ENCODE assay signal across 11 cellular contexts in the genomic region with DNA sequence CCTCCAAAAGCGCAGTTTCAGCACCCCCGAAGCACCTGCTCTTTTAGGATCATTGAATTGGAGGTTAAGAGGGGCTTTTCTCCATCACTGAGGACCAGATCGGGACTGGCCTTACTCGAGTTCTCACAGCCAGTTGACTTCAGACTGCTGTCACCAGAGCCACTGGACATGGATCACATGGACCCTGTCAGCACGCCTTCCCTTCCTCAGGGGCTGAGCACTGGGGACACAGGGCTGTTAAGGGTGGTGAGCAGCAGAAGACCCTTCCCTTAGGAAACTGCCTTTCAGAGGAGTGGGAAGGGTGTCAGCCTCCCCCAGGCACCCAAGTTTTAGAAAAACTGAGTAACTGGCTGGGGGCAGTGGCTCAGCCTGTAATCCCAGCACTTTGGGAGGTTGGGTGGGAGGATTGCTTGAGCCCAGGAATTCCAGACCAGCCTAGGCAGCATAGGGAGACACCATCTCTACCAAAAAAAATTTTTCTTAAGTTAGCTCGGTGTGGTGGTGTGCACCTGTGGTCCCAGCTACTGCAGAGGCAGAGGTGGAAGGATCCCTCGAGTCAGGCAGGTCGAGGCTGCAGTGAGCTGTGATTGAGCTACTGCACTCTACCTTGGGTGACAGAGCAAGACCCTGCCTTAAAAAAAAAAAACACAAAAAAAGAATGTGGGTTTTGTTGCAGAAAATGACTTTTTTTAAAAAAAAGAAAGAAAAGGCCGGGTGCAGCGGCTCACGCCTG. TPM values are rescaled to one million over a fixed set of nuclear protein-coding genes. Genes with fewer than 3 reads are reported as not detected.
DNase-seq lines count a peak whose midpoint lies in the region; ATAC-seq and TF ChIP-seq lines count a peak whose summit lies in the region.
"Had no signal": no experiment of that assay in that cellular context is flagged by ENCODE, and none has a peak within 500 bp of the region (broad histone marks: within the 10 kb centered on the region; RNA-seq: fewer than 3 reads in every experiment).

No MANE protein-coding gene starts in this region.

- H3K4me3 Mint-ChIP-seq in stimulated activated naive CD8-positive, alpha-beta T cell treated with anti-CD3 and anti-CD28 coated beads, Interleukin-15, Interleukin-2, amounts not matched to agents 100 ng/mL and 50 ng/mL, for 24 hours: no peak overlapping the region
- peak overlapping the region in 1 of 2 donors; percentile 9 for H3K4me3 Mint-ChIP-seq in stimulated activated naive CD8-positive, alpha-beta T cell treated with anti-CD3 and anti-CD28 coated beads, Interleukin-15, amount 100 ng/mL, for 72 hours
- H3K4me3 Mint-ChIP-seq in neural crest cell: peak overlapping the region; percentile 41

- peaks cover 3% of the 10 kb centered on the region for H3K36me3 Mint-ChIP-seq in stimulated activated naive CD8-positive, alpha-beta T cell treated with anti-CD3 and anti-CD28 coated beads, Interleukin-15, Interleukin-2, amounts not matched to agents 100 ng/mL and 50 ng/mL, for 24 hours (ENCODE audit: low read depth)
- H3K36me3 Mint-ChIP-seq in neural crest cell (ENCODE audit: low read depth): no peaks in the 10 kb centered on the region

- DNase-seq in stimulated activated naive CD8-positive, alpha-beta T cell treated with anti-CD3 and anti-CD28 coated beads, Interleukin-15, amount 100 ng/mL, for 72 hours: no peak
- no peak for DNase-seq in caudate nucleus (lab: John Stamatoyannopoulos, UW)
- DNase-seq in neural crest cell (ENCODE audit: low read depth, low spot score): no peak
- DNase-seq in H4 (ENCODE audit: low spot score): no peak
- DNase-seq in activated CD4-positive, alpha-beta T cell treated with anti-CD3 and anti-CD28 coated beads, Interleukin-2, amount 50 U/mL, for 1 hour: no peak
- DNase-seq in dedifferentiated amniotic fluid mesenchymal stem cell (ENCODE audit: extremely low spot score): no peak
- DNase-seq: HFFc6, pancreas had no signal

- H3K4me1 Mint-ChIP-seq in stimulated activated naive CD8-positive, alpha-beta T cell treated with anti-CD3 and anti-CD28 coated beads, Interleukin-15, Interleukin-2, amounts not matched to agents 100 ng/mL and 50 ng/mL, for 24 hours (ENCODE audit: low read depth): peaks cover 71% of the 10 kb centered on the region
- peaks cover 70% of the 10 kb centered on the region for H3K4me1 Mint-ChIP-seq in stimulated activated naive CD8-positive, alpha-beta T cell treated with anti-CD3 and anti-CD28 coated beads, Interleukin-15, amount 100 ng/mL, for 72 hours
- H3K4me1 Mint-ChIP-seq in neural crest cell: peaks cover 39% of the 10 kb centered on the region

- peak overlapping the region; percentile 18 for H3K27ac ChIP-seq in caudate nucleus (ENCODE audit: low read depth, low read length)

- no peaks in the 10 kb centered on the region for H3K9me3 Mint-ChIP-seq in stimulated activated naive CD8-positive, alpha-beta T cell treated with anti-CD3 and anti-CD28 coated beads, Interleukin-15, Interleukin-2, amounts not matched to agents 100 ng/mL and 50 ng/mL, for 24 hours
- no peaks in the 10 kb centered on the region for H3K9me3 Mint-ChIP-seq in stimulated activated naive CD8-positive, alpha-beta T cell treated with anti-CD3 and anti-CD28 coated beads, Interleukin-15, amount 100 ng/mL, for 72 hours
- H3K9me3 Mint-ChIP-seq in neural crest cell: no peaks in the 10 kb centered on the region
- H3K9me3 Mint-ChIP-seq: HFFc6 had no signal

- ATAC-seq in stimulated activated naive CD8-positive, alpha-beta T cell treated with anti-CD3 and anti-CD28 coated beads, Interleukin-15, amount 100 ng/mL, for 72 hours: no peak
- ATAC-seq in HG02885 (IDR thresholded peaks at IDR 0.05; ENCODE audit: poor library complexity, unreplicated experiment): no peak

- no peaks in the 10 kb centered on the region for H3K27me3 Mint-ChIP-seq in stimulated activated naive CD8-positive, alpha-beta T cell treated with anti-CD3 and anti-CD28 coated beads, Interleukin-15, Interleukin-2, amounts not matched to agents 100 ng/mL and 50 ng/mL, for 24 hours
- no peaks in the 10 kb centered on the region for H3K27me3 Mint-ChIP-seq in stimulated activated naive CD8-positive, alpha-beta T cell treated with anti-CD3 and anti-CD28 coated beads, Interleukin-15, amount 100 ng/mL, for 72 hours
- H3K27me3 Mint-ChIP-seq in neural crest cell (ENCODE audit: low read depth): peaks cover 19% of the 10 kb centered on the region

- no peak for TF ChIP-seq CTCF in neural crest cell (conservative IDR thresholded peaks at IDR 0.05)

- H3K27ac Mint-ChIP-seq in stimulated activated naive CD8-positive, alpha-beta T cell treated with anti-CD3 and anti-CD28 coated beads, Interleukin-15, Interleukin-2, amounts not matched to agents 100 ng/mL and 50 ng/mL, for 24 hours: peak overlapping the region; percentile 45
- H3K27ac Mint-ChIP-seq in stimulated activated naive CD8-positive, alpha-beta T cell treated with anti-CD3 and anti-CD28 coated beads, Interleukin-15, amount 100 ng/mL, for 72 hours: no peak overlapping the region
- H3K27ac Mint-ChIP-seq in neural crest cell (ENCODE audit: unreplicated experiment): no peak overlapping the region
- H3K27ac Mint-ChIP-seq: HFFc6 had no signal

RNA-seq across cellular contexts. Expression of a gene that starts 0.6 kb away (rescaled TPM):
- total RNA-seq in neural crest cell: not detected in 2 replicates
- total RNA-seq in H4 (2014; rRNA removed; shearing (Covaris generic)): not detected in 2 replicates
- total RNA-seq: astrocyte, HFFc6 had no signal

RNA-seq across cellular contexts. Expression of a gene that starts 31.6 kb away (rescaled TPM):
- 50.1 and 54.8 TPM in 2 replicates for total RNA-seq in neural crest cell
- 2.0 and 3.6 TPM in 2 replicates for total RNA-seq in H4 (2014; rRNA removed; shearing (Covaris generic))

RNA-seq across cellular contexts. Expression of a gene that starts 36.4 kb away (rescaled TPM):
- 15.2 and 16.6 TPM in 2 replicates for total RNA-seq in neural crest cell
- 257 and 342 TPM in 2 replicates for total RNA-seq in H4 (2014; rRNA removed; shearing (Covaris generic))

Comparison
In these comparisons a context has a peak if more than half of its experiments do, and no peak if none do; other contexts are left out.
1. RNA of a gene that starts 31.6 kb away (total RNA-seq): 50.1 to 54.8 TPM in neural crest cell; 2.0 to 3.6 TPM in H4; every median in the first group is over 10 times any median in the second.
2. RNA of a gene that starts 36.4 kb away (total RNA-seq): 257 to 342 TPM in H4; 15.2 to 16.6 TPM in neural crest cell; every median in the first group is over 10 times any median in the second.